Comparison of ENCODE assay signal across 8 cellular contexts in the genomic region with DNA sequence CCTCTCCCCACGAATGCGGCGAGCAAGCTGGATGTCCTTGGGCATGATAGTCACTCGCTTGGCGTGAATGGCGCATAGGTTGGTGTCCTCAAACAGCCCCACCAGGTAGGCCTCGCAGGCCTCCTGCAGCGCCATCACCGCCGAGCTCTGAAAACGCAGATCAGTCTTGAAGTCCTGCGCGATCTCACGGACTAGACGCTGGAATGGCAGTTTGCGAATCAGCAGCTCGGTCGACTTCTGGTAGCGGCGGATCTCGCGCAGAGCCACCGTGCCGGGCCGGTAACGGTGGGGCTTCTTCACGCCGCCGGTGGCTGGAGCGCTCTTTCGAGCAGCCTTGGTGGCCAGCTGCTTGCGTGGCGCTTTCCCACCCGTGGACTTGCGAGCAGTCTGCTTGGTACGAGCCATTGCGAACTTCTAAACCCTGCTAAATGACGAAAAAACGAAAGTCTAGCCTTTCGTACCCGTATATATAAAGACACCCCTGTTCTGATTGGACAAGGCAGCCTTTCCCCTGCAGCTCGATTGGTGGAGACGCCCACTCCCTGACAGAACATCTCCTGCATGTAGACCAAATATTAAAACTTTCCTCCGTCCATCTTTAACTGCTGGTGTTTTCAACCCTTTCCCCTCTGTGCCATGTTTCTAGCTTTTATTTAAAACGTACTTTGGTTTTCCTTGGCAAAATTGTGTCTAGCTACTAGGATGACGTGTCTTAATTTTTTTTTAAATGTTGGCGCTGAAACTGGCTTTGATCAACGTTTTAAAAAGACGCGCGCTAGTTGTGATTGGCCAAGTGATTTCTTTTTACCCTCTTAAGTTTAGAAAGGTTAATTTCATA.
A peak's percentile ranks its signal among the peaks of the same experiment; 100 is the strongest.
DNase-seq lines count a peak whose midpoint lies in the region; ATAC-seq and TF ChIP-seq lines count a peak whose summit lies in the region.

No MANE protein-coding gene starts in this region.

- H3K9me3 ChIP-seq in BE2C (no peaks in the 10 kb centered on the region), lung (ENCODE audit: control insufficient read depth in 2 of 2, insufficient read depth in 1 of 2, low read length in 1 of 2) (peaks cover 0 to 3% of the 10 kb centered on the region in 2 donors)

- ATAC-seq in HG03378 (IDR thresholded peaks at IDR 0.05; ENCODE audit: unreplicated experiment) (peak; percentile 40), lung (ENCODE audit: insufficient read depth, low FRiP score) (peak; percentile 65)

- H3K4me1 ChIP-seq in BE2C (0 out of 2 replicates have a peak, but pooled peaks cover 2% of the 10 kb centered on the region), lung (ENCODE audit: control insufficient read depth in 2 of 2, insufficient read depth in 2 of 2, low read length in 2 of 2) (peaks cover 2 to 12% of the 10 kb centered on the region in 2 donors)

- peak; percentile 100 for TF ChIP-seq POLR2A in GM18951 (IDR thresholded peaks at IDR 0.05; ENCODE audit: extremely low read depth, insufficient read depth, insufficient read length)

- TF ChIP-seq CTCF in BE2C (IDR thresholded peaks at IDR 0.05; ENCODE audit: low read depth, low read length) (peak; percentile 13; the same call in 1 of the 2 replicates), lung (IDR thresholded peaks at IDR 0.05; ENCODE audit: control extremely low read depth, extremely low read depth) (no peak)

- peak overlapping the region; percentile 87 to 93 for H3K27ac ChIP-seq in lung (ENCODE audit: low read depth in 1 of 2, low read length in 1 of 2)

- H3K27me3 ChIP-seq in BE2C = no peaks in the 10 kb centered on the region
- no peaks in the 10 kb centered on the region for H3K27me3 ChIP-seq in lung (ENCODE audit: control insufficient read depth, insufficient read depth)

- 0 to 2% methylated on average over 51 of the region's 51 CpGs for WGBS in lung, 2 donors

- DNase-seq in BE2C (peak; percentile 84), NCI-H524 treated with DMSO at 0.1 percent for 48 hours (lab: John Stamatoyannopoulos, UW) (peak; percentile 70), lung (ENCODE audit: low spot score) (no peak)
- DNase-seq in activated CD4-positive, alpha-beta T cell treated with anti-CD3 and anti-CD28 coated beads, Interleukin-2, amount 50 U/mL, for 48 hours = peak; percentile 69 to 74
- DNase-seq in effector CD8-positive, alpha-beta T cell (lab: John Stamatoyannopoulos, UW) = peak; percentile 66
- peak; percentile 63 to 64 for DNase-seq in stimulated activated CD8-positive, alpha-beta memory T cell treated with anti-CD3 and anti-CD28 coated beads, Interleukin-15, amount 100 ng/mL, for 48 hours (ENCODE audit: low read depth in 2 of 2)

- in situ Hi-C loops in GM18951 (cut with MboI; ENCODE audit: low sequenced_read_pairs, unreplicated experiment) = loop anchor here (10.0 kb wide), 1 partner anchor 948 kb away; a partner anchor contains a TSS

- H3K4me3 ChIP-seq in BE2C (ENCODE audit: low read depth, low read length) (peak overlapping the region; percentile 76), lung (peak overlapping the region; percentile 45)

- H3K36me3 ChIP-seq in BE2C (peaks cover 5% of the 10 kb centered on the region; the same call in 1 of the 2 replicates), lung (ENCODE audit: control insufficient read depth in 2 of 2, insufficient read depth in 2 of 2, low read length in 2 of 2) (no peaks in the 10 kb centered on the region)
